6 cellular contexts compared by ENCODE assay signal in genomic region chr14:104947201-104947600, GRCh38. TPM values are rescaled to one million over a fixed set of nuclear protein-coding genes. Genes with fewer than 3 reads are reported as not detected.
"Had no signal": no experiment of that assay in that cellular context is flagged by ENCODE, and none has a peak within 500 bp of the region (broad histone marks: within the 10 kb centered on the region; RNA-seq: fewer than 3 reads in every experiment).

No MANE protein-coding gene starts in this region.

RNA-seq across cellular contexts. Expression of gene PLD4, which starts 22.5 kb away (rescaled TPM):
- total RNA-seq: gastrocnemius medialis, glomerular endothelial cell, hepatocyte, left lobe of liver had no signal

RNA-seq across cellular contexts. Expression of gene AHNAK2, which starts 31.0 kb away (rescaled TPM):
- polyA plus RNA-seq: immature natural killer cell; naive thymus-derived CD4-positive, alpha-beta T cell had no signal
